ENCODE assay signal across 8 cellular contexts in genomic region chr12:66169221-66170170, GRCh38. TPM values are rescaled to one million over a fixed set of nuclear protein-coding genes. Genes with fewer than 3 reads are reported as not detected.
A peak's percentile ranks its signal among the peaks of the same experiment; 100 is the strongest.
DNase-seq lines count a peak whose midpoint lies in the region; ATAC-seq and TF ChIP-seq lines count a peak whose summit lies in the region.

TMBIM4 (minus strand) TSS chr12:66169996; CDS start chr12:66169951, 45 bp downstream.

- no peak for TF ChIP-seq EP300 in SK-N-SH (IDR thresholded peaks at IDR 0.05; ENCODE audit: borderline replicate concordance in 1 of 2, low read depth in 1 of 2, low read length in 1 of 2)

- peak; percentile 88 for DNase-seq in GM10266 (ENCODE audit: extremely low spot score)
- peak; percentile 67 for DNase-seq in NCI-H1048 (lab: John Stamatoyannopoulos, UW)
- DNase-seq in SK-N-SH, result peak; percentile 94
- DNase-seq in activated naive CD4-positive, alpha-beta T cell treated with anti-CD3 and anti-CD28 coated beads, Interleukin-2, amount 50 U/mL, for 16 hours, result peak; percentile 83
- DNase-seq in glomerular endothelial cell (ENCODE audit: extremely low read depth, low read depth, low spot score), result peak; percentile 75
- peak; percentile 44 for DNase-seq in omental fat pad (ENCODE audit: low spot score)
- peak; percentile 89 for DNase-seq in testis

- peaks cover 43% of the 10 kb centered on the region for H3K79me2 ChIP-seq in SK-N-SH (ENCODE audit: insufficient read depth)

- H3K9ac ChIP-seq in SK-N-SH, result peak within 1 kb of the TSS; percentile 96

- ATAC-seq in HG02588 (IDR thresholded peaks at IDR 0.05; ENCODE audit: unreplicated experiment), result peak; percentile 82
- peak; percentile 96 for ATAC-seq in omental fat pad (ENCODE audit: low FRiP score)

- peak within 1 kb of the TSS; percentile 96 for H2AFZ ChIP-seq in SK-N-SH (ENCODE audit: low read depth)

- H3K4me1 ChIP-seq in SK-N-SH (ENCODE audit: control insufficient read depth in 1 of 2, insufficient read depth in 2 of 2, low read depth in 1 of 2, low read length in 1 of 2) (peaks cover 4 to 6% of the 10 kb centered on the region in 2 experiments; a peak in 3 of 4 replicates), testis (no peaks in the 10 kb centered on the region)

- H3K27me3 ChIP-seq in SK-N-SH (ENCODE audit: insufficient read depth), result no peaks in the 10 kb centered on the region
- no peaks in the 10 kb centered on the region for H3K27me3 ChIP-seq in testis

- H3K4me2 ChIP-seq in SK-N-SH, result peak within 1 kb of the TSS; percentile 77

- 3% methylated on average over 41 of the region's 67 CpGs for WGBS in SK-N-SH (ENCODE audit: low lambda C conversion rate)
- 0% methylated on average over 48 to 58 of the region's 67 CpGs for WGBS in testis, 2 donors

- CTCF ChIA-PET in SK-N-SH (lab: Yijun Ruan, JAX), result interaction anchor here (0.6 to 2.3 kb wide), 17 partner anchors 10 to 434 kb away, joined by 3 to 19 read pairs (median 5); partner anchors contain the start of gene IRAK3

- H3K9me3 ChIP-seq in SK-N-SH (no peaks in the 10 kb centered on the region), testis (no peaks in the 10 kb centered on the region)

- no peaks in the 10 kb centered on the region for H3K9me2 ChIP-seq in SK-N-SH

- peaks cover 20% of the 10 kb centered on the region for H3F3A ChIP-seq in SK-N-SH (replicated peaks; ENCODE audit: insufficient read depth)

- TF ChIP-seq POLR2A in testis (IDR thresholded peaks at IDR 0.05), result no peak

- H3K36me3 ChIP-seq in SK-N-SH (replicated peaks in 1 of 2; ENCODE audit: control insufficient read depth in 1 of 2, insufficient read depth in 2 of 2, low read length in 1 of 2) (peaks cover 0 to 25% of the 10 kb centered on the region in 2 experiments), testis (ENCODE audit: low read depth, missing control alignments) (no peaks in the 10 kb centered on the region)

- intact Hi-C loops in testis (cut with DNase I; ENCODE audit: low total_unique reads), result no loop called here

- H4K20me1 ChIP-seq in SK-N-SH (ENCODE audit: insufficient read depth), result no peaks in the 10 kb centered on the region

- H3K27ac ChIP-seq in SK-N-SH (ENCODE audit: low read depth in 2 of 2, low read length in 1 of 2), result peak within 1 kb of the TSS; percentile 98 to 99
- peak within 1 kb of the TSS; percentile 98 to 100 for H3K27ac ChIP-seq in testis

- peak within 1 kb of the TSS; percentile 66 to 69 for H3K4me3 ChIP-seq in SK-N-SH (ENCODE audit: low read depth in 2 of 2, low read length in 1 of 2)
- peak within 1 kb of the TSS; percentile 86 to 94 for H3K4me3 ChIP-seq in testis

- POLR2A ChIA-PET in SK-N-SH (lab: Yijun Ruan, JAX), result interaction anchor here (0.6 to 2.0 kb wide), 7 partner anchors 11 to 230 kb away, joined by 3 to 21 read pairs (median 7); partner anchors contain the start of genes HELB and LLPH

- TF ChIP-seq CTCF in GM10266 (IDR thresholded peaks at IDR 0.05; ENCODE audit: control insufficient read depth, insufficient read depth, low read depth, missing control alignments) (peak; percentile 52), SK-N-SH (IDR thresholded peaks at IDR 0.05) (peak; percentile 64), omental fat pad (IDR thresholded peaks at IDR 0.05) (peak in 1 of 3 donors; percentile 45), testis (IDR thresholded peaks at IDR 0.05) (peak in 2 of 3 experiments; percentile 32 to 56)

- peak; percentile 36; the same call in 1 of the 2 replicates for TF ChIP-seq RAD21 in SK-N-SH (IDR thresholded peaks at IDR 0.05; ENCODE audit: low read length)

TF ChIP-seq in SK-N-SH, 30 proteins besides CTCF, POLR2A, EP300 and RAD21 (continues in another document):
- TF ChIP-seq GABPA (IDR thresholded peaks at IDR 0.05; ENCODE audit: low read depth), result peak; percentile 78
- TF ChIP-seq RCOR1 (IDR thresholded peaks at IDR 0.05; ENCODE audit: low read length), result no peak; the same call in 1 of the 2 replicates
- TF ChIP-seq, protein P1, sequence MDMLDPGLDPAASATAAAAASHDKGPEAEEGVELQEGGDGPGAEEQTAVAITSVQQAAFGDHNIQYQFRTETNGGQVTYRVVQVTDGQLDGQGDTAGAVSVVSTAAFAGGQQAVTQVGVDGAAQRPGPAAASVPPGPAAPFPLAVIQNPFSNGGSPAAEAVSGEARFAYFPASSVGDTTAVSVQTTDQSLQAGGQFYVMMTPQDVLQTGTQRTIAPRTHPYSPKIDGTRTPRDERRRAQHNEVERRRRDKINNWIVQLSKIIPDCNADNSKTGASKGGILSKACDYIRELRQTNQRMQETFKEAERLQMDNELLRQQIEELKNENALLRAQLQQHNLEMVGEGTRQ (IDR thresholded peaks at IDR 0.05; ENCODE audit: borderline replicate concordance, low read depth, low read length), result no peak
- TF ChIP-seq IRF3 (IDR thresholded peaks at IDR 0.05; ENCODE audit: low read depth, low read length), result no peak
- TF ChIP-seq RFX5 (IDR thresholded peaks at IDR 0.05; ENCODE audit: low read length), result 0 out of 2 replicates have a peak, but pooled peaks have one; percentile 29
- TF ChIP-seq FOSL2 (IDR thresholded peaks at IDR 0.05; ENCODE audit: borderline replicate concordance, low read depth), result no peak
- TF ChIP-seq TEAD4 (IDR thresholded peaks at IDR 0.05; ENCODE audit: borderline replicate concordance, insufficient read depth), result peak; percentile 40; the same call in 1 of the 2 replicates
- TF ChIP-seq YY1 (IDR thresholded peaks at IDR 0.05; ENCODE audit: low read depth), result peak; percentile 92
- no peak for TF ChIP-seq RXRA (IDR thresholded peaks at IDR 0.05; ENCODE audit: borderline replicate concordance, low read depth)
- peak; percentile 42; the same call in 1 of the 2 replicates for TF ChIP-seq SIN3A (IDR thresholded peaks at IDR 0.05; ENCODE audit: borderline replicate concordance, low read depth, low read length)
- TF ChIP-seq MEF2A (IDR thresholded peaks at IDR 0.05; ENCODE audit: borderline replicate concordance, low read depth), result no peak; the same call in 1 of the 2 replicates
- TF ChIP-seq MXI1 (IDR thresholded peaks at IDR 0.05; ENCODE audit: low read depth, low read length), result peak; percentile 53
- TF ChIP-seq SMC3 (IDR thresholded peaks at IDR 0.05; ENCODE audit: low read depth, low read length), result no peak
- no peak for TF ChIP-seq EZH2phosphoT487 (IDR thresholded peaks at IDR 0.05; ENCODE audit: borderline replicate concordance, low read depth)
- TF ChIP-seq, protein P2, sequence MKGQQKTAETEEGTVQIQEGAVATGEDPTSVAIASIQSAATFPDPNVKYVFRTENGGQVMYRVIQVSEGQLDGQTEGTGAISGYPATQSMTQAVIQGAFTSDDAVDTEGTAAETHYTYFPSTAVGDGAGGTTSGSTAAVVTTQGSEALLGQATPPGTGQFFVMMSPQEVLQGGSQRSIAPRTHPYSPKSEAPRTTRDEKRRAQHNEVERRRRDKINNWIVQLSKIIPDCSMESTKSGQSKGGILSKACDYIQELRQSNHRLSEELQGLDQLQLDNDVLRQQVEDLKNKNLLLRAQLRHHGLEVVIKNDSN (IDR thresholded peaks at IDR 0.05; ENCODE audit: borderline replicate concordance, low read depth), result 0 out of 2 replicates have a peak, but pooled peaks have one; percentile 3
- TF ChIP-seq POLR2AphosphoS5 (IDR thresholded peaks at IDR 0.05; ENCODE audit: low read depth, low read length), result peak; percentile 65
- TF ChIP-seq JUND (IDR thresholded peaks at IDR 0.05), result no peak
- 0 out of 2 replicates have a peak, but pooled peaks have one; percentile 31 for TF ChIP-seq ZBTB33 (IDR thresholded peaks at IDR 0.05; ENCODE audit: borderline replicate concordance, low read depth)
- peak; percentile 40 for TF ChIP-seq CHD2 (IDR thresholded peaks at IDR 0.05; ENCODE audit: low read length, partially characterized antibody)
- peak; percentile 74 for TF ChIP-seq TAF1 (IDR thresholded peaks at IDR 0.05; ENCODE audit: borderline replicate concordance, low read depth, low read length)
- TF ChIP-seq ELF1 (IDR thresholded peaks at IDR 0.05), result peak; percentile 97
- TF ChIP-seq TCF12 (IDR thresholded peaks at IDR 0.05), result peak; percentile 30; the same call in 1 of the 2 replicates
- TF ChIP-seq, protein P3, sequence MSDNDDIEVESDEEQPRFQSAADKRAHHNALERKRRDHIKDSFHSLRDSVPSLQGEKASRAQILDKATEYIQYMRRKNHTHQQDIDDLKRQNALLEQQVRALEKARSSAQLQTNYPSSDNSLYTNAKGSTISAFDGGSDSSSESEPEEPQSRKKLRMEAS (IDR thresholded peaks at IDR 0.05; ENCODE audit: low read depth), result no peak; the same call in 1 of the 2 replicates
- TF ChIP-seq NFIC (IDR thresholded peaks at IDR 0.05; ENCODE audit: borderline replicate concordance), result 0 out of 2 replicates have a peak, but pooled peaks have one; percentile 13

RNA-seq across cellular contexts. Expression of gene TMBIM4, which starts in this region (rescaled TPM):
- polyA plus RNA-seq in SK-N-SH (2012; rRNA removed) (68.5 and 94.6 TPM in 2 replicates), testis (ENCODE audit: insufficient read depth, low read depth, low replicate concordance) (462 TPM)
- 88.9 and 103 TPM in 2 replicates for polyA plus RNA-seq in SK-N-SH (2012; cell fraction: cytosol; rRNA removed)
- 22.3 and 35.3 TPM in 2 replicates for polyA plus RNA-seq in SK-N-SH (2012; cell fraction: nucleus; rRNA removed)
- total RNA-seq in glomerular endothelial cell (99.6 and 112 TPM in 2 replicates), omental fat pad (100 to 1,000 TPM; 137 to 231 (median 209) TPM), testis (100 to 1,000 TPM; 175 to 205 TPM)

Comparison
In these comparisons a context has a peak if more than half of its experiments do, and no peak if none do; other contexts are left out.
1. Peak in every context shown above with its lines: DNase-seq, ATAC-seq, H3K4me3 ChIP-seq and H3K27ac ChIP-seq.
2. DNase-seq: peak in every context shown above with its lines; median percentile 94 in SK-N-SH; 89 in testis; 88 in GM10266; 83 in activated naive CD4-positive, alpha-beta T cell treated with anti-CD3 and anti-CD28 coated beads, Interleukin-2, amount 50 U/mL, for 16 hours; 75 in glomerular endothelial cell; 67 in NCI-H1048; 44 in omental fat pad.